In the genomic region with DNA sequence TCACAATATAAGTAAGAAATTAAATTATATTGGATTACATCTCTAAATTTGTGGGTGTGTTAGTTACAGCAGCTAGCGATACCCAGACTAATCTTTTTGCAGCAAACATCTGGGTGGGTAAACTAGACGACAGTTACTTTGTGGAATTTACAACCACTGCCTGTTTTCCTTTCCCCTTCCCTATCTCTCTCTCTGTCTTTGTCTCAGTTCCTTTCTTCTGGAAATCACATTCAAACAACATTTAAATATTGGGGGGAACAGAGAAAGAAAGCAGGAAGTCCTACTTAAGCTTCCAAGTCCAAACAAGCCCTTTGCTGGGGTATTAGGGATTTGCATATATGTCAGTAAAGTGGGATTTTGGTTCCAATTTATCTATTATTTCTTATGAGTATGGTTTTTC, we compare ENCODE assay signal across 2 cellular contexts.
TF ChIP-seq lines count a peak whose summit lies in the region.

No MANE protein-coding gene starts in this region.

TF ChIP-seq in GM23338, 12 proteins besides CTCF, POLR2A, EP300 and RAD21 (continued from another document):
- TF ChIP-seq, protein P1, sequence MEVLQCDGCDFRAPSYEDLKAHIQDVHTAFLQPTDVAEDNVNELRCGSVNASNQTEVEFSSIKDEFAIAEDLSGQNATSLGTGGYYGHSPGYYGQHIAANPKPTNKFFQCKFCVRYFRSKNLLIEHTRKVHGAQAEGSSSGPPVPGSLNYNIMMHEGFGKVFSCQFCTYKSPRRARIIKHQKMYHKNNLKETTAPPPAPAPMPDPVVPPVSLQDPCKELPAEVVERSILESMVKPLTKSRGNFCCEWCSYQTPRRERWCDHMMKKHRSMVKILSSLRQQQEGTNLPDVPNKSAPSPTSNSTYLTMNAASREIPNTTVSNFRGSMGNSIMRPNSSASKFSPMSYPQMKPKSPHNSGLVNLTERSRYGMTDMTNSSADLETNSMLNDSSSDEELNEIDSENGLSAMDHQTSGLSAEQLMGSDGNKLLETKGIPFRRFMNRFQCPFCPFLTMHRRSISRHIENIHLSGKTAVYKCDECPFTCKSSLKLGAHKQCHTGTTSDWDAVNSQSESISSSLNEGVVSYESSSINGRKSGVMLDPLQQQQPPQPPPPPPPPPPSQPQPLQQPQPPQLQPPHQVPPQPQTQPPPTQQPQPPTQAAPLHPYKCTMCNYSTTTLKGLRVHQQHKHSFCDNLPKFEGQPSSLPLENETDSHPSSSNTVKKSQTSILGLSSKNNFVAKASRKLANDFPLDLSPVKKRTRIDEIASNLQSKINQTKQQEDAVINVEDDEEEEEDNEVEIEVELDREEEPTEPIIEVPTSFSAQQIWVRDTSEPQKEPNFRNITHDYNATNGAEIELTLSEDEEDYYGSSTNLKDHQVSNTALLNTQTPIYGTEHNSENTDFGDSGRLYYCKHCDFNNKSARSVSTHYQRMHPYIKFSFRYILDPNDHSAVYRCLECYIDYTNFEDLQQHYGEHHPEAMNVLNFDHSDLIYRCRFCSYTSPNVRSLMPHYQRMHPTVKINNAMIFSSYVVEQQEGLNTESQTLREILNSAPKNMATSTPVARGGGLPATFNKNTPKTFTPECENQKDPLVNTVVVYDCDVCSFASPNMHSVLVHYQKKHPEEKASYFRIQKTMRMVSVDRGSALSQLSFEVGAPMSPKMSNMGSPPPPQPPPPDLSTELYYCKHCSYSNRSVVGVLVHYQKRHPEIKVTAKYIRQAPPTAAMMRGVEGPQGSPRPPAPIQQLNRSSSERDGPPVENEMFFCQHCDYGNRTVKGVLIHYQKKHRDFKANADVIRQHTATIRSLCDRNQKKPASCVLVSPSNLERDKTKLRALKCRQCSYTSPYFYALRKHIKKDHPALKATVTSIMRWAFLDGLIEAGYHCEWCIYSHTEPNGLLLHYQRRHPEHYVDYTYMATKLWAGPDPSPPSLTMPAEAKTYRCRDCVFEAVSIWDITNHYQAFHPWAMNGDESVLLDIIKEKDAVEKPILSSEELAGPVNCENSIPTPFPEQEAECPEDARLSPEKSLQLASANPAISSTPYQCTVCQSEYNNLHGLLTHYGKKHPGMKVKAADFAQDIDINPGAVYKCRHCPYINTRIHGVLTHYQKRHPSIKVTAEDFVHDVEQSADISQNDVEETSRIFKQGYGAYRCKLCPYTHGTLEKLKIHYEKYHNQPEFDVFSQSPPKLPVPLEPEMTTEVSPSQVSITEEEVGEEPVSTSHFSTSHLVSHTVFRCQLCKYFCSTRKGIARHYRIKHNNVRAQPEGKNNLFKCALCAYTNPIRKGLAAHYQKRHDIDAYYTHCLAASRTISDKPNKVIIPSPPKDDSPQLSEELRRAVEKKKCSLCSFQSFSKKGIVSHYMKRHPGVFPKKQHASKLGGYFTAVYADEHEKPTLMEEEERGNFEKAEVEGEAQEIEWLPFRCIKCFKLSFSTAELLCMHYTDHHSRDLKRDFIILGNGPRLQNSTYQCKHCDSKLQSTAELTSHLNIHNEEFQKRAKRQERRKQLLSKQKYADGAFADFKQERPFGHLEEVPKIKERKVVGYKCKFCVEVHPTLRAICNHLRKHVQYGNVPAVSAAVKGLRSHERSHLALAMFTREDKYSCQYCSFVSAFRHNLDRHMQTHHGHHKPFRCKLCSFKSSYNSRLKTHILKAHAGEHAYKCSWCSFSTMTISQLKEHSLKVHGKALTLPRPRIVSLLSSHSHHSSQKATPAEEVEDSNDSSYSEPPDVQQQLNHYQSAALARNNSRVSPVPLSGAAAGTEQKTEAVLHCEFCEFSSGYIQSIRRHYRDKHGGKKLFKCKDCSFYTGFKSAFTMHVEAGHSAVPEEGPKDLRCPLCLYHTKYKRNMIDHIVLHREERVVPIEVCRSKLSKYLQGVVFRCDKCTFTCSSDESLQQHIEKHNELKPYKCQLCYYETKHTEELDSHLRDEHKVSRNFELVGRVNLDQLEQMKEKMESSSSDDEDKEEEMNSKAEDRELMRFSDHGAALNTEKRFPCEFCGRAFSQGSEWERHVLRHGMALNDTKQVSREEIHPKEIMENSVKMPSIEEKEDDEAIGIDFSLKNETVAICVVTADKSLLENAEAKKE (CRISPR knock-in tag; IDR thresholded peaks at IDR 0.05): no peak

TF ChIP-seq in H1, 55 proteins besides CTCF, POLR2A, EP300 and RAD21 (continued from another document):
- TF ChIP-seq RBBP5 (IDR thresholded peaks at IDR 0.05; ENCODE audit: borderline replicate concordance, low read depth, low read length) (no peak), CHD2 (IDR thresholded peaks at IDR 0.05; ENCODE audit: low read length) (no peak), BRCA1 (IDR thresholded peaks at IDR 0.05; ENCODE audit: low read depth, low read length) (no peak), ASH2L (IDR thresholded peaks at IDR 0.05; ENCODE audit: low read length) (no peak), BACH1 (IDR thresholded peaks at IDR 0.05; ENCODE audit: low read length) (no peak), KDM4A (IDR thresholded peaks at IDR 0.05; ENCODE audit: low read depth, low read length, severe bottlenecking) (no peak)
